30 cellular contexts compared by ENCODE assay signal in the genomic region with DNA sequence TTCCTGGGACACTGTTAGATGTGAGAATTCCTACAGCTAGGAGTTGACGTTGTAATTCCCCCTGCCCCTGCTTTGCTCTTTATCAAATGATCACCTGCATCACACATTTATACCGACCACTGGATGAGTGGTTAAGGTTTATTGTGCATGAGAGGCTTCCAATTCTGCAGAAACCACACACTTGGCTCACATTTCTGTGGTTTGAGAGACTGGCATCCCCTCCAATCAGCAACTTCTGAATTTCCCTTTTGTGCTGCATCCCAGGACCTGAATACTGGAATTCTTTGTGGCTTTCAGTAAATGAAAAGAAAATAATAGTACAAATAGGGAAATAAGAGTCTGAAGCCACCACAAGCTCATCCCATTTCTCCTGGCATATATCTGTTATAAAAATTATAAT.
DNase-seq lines count a peak whose midpoint lies in the region; FAIRE-seq and TF ChIP-seq lines count a peak whose summit lies in the region.
"Had no signal": no experiment of that assay in that cellular context is flagged by ENCODE, and none has a peak within 500 bp of the region (broad histone marks: within the 10 kb centered on the region; RNA-seq: fewer than 3 reads in every experiment).

No MANE protein-coding gene starts in this region.

- H4K20me1 ChIP-seq in mammary epithelial cell (ENCODE audit: insufficient read depth, low read length), result no peaks in the 10 kb centered on the region
- no peaks in the 10 kb centered on the region for H4K20me1 ChIP-seq in keratinocyte (ENCODE audit: control insufficient read depth, extremely low read depth, insufficient read depth, low read length)

- peak overlapping the region; percentile 6 for H2AFZ ChIP-seq in mammary epithelial cell (ENCODE audit: low read depth, low read length)
- no peak overlapping the region for H2AFZ ChIP-seq in keratinocyte (ENCODE audit: control insufficient read depth, low read length)
- H2AFZ ChIP-seq: parathyroid adenoma had no signal

- H3K27ac ChIP-seq in mammary epithelial cell (ENCODE audit: insufficient read depth, low read depth, low read length) (no peak overlapping the region), keratinocyte (ENCODE audit: control insufficient read depth, insufficient read depth, low read length) (no peak overlapping the region), esophagus squamous epithelium (no peak overlapping the region)
- H3K27ac ChIP-seq: body of pancreas, coronary artery, gastrocnemius medialis, parathyroid adenoma, sigmoid colon, thoracic aorta had no signal

- no TSS peak for BruUV-seq in mammary epithelial cell (replicated peaks; lab: Mats Ljungman, UMichigan)

- H3K4me1 ChIP-seq in mammary epithelial cell (ENCODE audit: insufficient read depth, low read length) (peaks cover 37% of the 10 kb centered on the region), keratinocyte (ENCODE audit: control insufficient read depth, extremely low read depth, insufficient read depth, low read length) (peaks cover 37% of the 10 kb centered on the region), esophagus squamous epithelium (peaks cover 0 to 25% (median 7%) of the 10 kb centered on the region in 3 donors)
- H3K4me1 ChIP-seq: body of pancreas, gastrocnemius medialis, parathyroid adenoma, sigmoid colon had no signal

- H3K9me3 ChIP-seq in mammary epithelial cell (replicated peaks; ENCODE audit: insufficient read depth, low read length), result peaks cover 5% of the 10 kb centered on the region
- no peaks in the 10 kb centered on the region for H3K9me3 ChIP-seq in keratinocyte (ENCODE audit: control insufficient read depth, low read depth, low read length)
- no peaks in the 10 kb centered on the region for H3K9me3 ChIP-seq in esophagus squamous epithelium
- H3K9me3 ChIP-seq: body of pancreas, gastrocnemius medialis, sigmoid colon, thoracic aorta had no signal

- TF ChIP-seq CTCF in BJ (IDR thresholded peaks at IDR 0.05; ENCODE audit: insufficient read depth, low read depth, low read length) (no peak), mammary epithelial cell (conservative IDR thresholded peaks at IDR 0.05 in 1 of 2, IDR thresholded peaks at IDR 0.05 in 1 of 2; ENCODE audit: extremely low read depth in 1 of 2, insufficient read depth in 1 of 2, low read depth in 1 of 2, low read length in 2 of 2) (no peak), keratinocyte (optimal IDR thresholded peaks at IDR 0.05 in 1 of 3, IDR thresholded peaks at IDR 0.05 in 1 of 3, conservative IDR thresholded peaks at IDR 0.05 in 1 of 3; ENCODE audit: extremely low read depth in 1 of 3, insufficient read depth in 2 of 3, low read length in 3 of 3) (no peak), esophagus squamous epithelium (IDR thresholded peaks at IDR 0.05) (no peak), GM10248 (IDR thresholded peaks at IDR 0.05; ENCODE audit: control extremely low read depth, extremely low read depth, low read depth, missing control alignments) (no peak)

- H3K4me3 ChIP-seq in BJ (ENCODE audit: low read depth, low read length), result no peak overlapping the region
- no peak overlapping the region for H3K4me3 ChIP-seq in mammary epithelial cell (replicated peaks in 1 of 3; ENCODE audit: insufficient read depth in 1 of 3, low read depth in 2 of 3, low read length in 3 of 3)
- H3K4me3 ChIP-seq in keratinocyte (ENCODE audit: control insufficient read depth in 2 of 3, extremely low read depth in 1 of 3, insufficient read depth in 2 of 3, low read depth in 1 of 3, low read length in 3 of 3), result no peak overlapping the region
- H3K4me3 ChIP-seq in esophagus squamous epithelium, result no peak overlapping the region
- H3K4me3 ChIP-seq: body of pancreas, coronary artery, gastrocnemius medialis, sigmoid colon, thoracic aorta had no signal

- peaks cover 45% of the 10 kb centered on the region for H3K9me3 Mint-ChIP-seq in activated CD4-positive, alpha-beta memory T cell treated with anti-CD3 and anti-CD28 coated beads for 36 hours

- H3K27me3 ChIP-seq in BJ (ENCODE audit: control insufficient read depth, insufficient read depth, low read length) (no peaks in the 10 kb centered on the region), mammary epithelial cell (ENCODE audit: insufficient read depth, low read length) (no peaks in the 10 kb centered on the region), keratinocyte (ENCODE audit: control insufficient read depth, extremely low read depth, insufficient read depth, low read length) (no peaks in the 10 kb centered on the region), esophagus squamous epithelium (no peaks in the 10 kb centered on the region)
- H3K27me3 ChIP-seq: body of pancreas, gastrocnemius medialis, sigmoid colon had no signal

- no peak overlapping the region for H3K4me3 Mint-ChIP-seq in activated CD4-positive, alpha-beta memory T cell treated with anti-CD3 and anti-CD28 coated beads for 36 hours
- H3K4me3 Mint-ChIP-seq: activated CD8-positive, alpha-beta T cell treated with anti-CD3 and anti-CD28 coated beads, Interleukin-2, amount 10 ng/mL, durations not matched to agents 7 days and 5 days; CD14-positive monocyte; H9; mesothelial cell of epicardium; natural killer cell treated with Interleukin-12 subunit alpha and Interleukin-12 subunit beta and Interleukin-15 and Interleukin-18, amount 100 ng/mL, for 72 hours had no signal

- in situ Hi-C loops in mammary epithelial cell (cut with MboI; ENCODE audit: low sequenced_read_pairs in 2 of 2), result no loop called here

- FAIRE-seq in keratinocyte (lab: Jason Lieb, UNC), result peak; percentile 79
- FAIRE-seq: endometrium, RCC 7860 had no signal

- WGBS in mammary epithelial cell (ENCODE audit: low coverage, missing lambda C conversion rate), result 0% methylated on average over 2 of the region's 2 CpGs
- 52 to 56% methylated on average over 2 of the region's 2 CpGs for WGBS in esophagus squamous epithelium, 2 donors

- no peaks in the 10 kb centered on the region for H3K79me2 ChIP-seq in mammary epithelial cell (ENCODE audit: insufficient read depth, low read length)
- H3K79me2 ChIP-seq in keratinocyte (ENCODE audit: control insufficient read depth, insufficient read depth, low read length), result no peaks in the 10 kb centered on the region
- H3K79me2 ChIP-seq: parathyroid adenoma had no signal

- POLR2A ChIA-PET in BJ (lab: Charles Lee), result no interaction called here
- POLR2A ChIA-PET in activated CD4-positive, alpha-beta memory T cell treated with anti-CD3 and anti-CD28 coated beads for 36 hours (lab: Charles Lee), result no interaction called here
- POLR2A ChIA-PET in GM10248 (lab: Yijun Ruan, JAX), result no interaction called here

- no peak overlapping the region for H3K27ac Mint-ChIP-seq in activated CD4-positive, alpha-beta memory T cell treated with anti-CD3 and anti-CD28 coated beads for 36 hours
- H3K27ac Mint-ChIP-seq: activated CD8-positive, alpha-beta T cell treated with anti-CD3 and anti-CD28 coated beads, Interleukin-2, amount 10 ng/mL, durations not matched to agents 7 days and 5 days; CD14-positive monocyte; H9; mesothelial cell of epicardium; natural killer cell treated with Interleukin-12 subunit alpha and Interleukin-12 subunit beta and Interleukin-15 and Interleukin-18, amount 100 ng/mL, for 72 hours had no signal

- no peaks in the 10 kb centered on the region for H3K4me1 Mint-ChIP-seq in activated CD4-positive, alpha-beta memory T cell treated with anti-CD3 and anti-CD28 coated beads for 36 hours (ENCODE audit: low read depth)
- H3K4me1 Mint-ChIP-seq: CD14-positive monocyte, H9 had no signal

- dilution Hi-C loops in mammary epithelial cell (cut with HindIII; ENCODE audit: low sequenced_read_pairs) (no loop called here), keratinocyte (cut with MboI; ENCODE audit: extremely low pct_ligation_motif_present, low sequenced_read_pairs) (no loop called here)

- CTCF ChIA-PET in BJ (lab: Yijun Ruan, JAX), result no interaction called here
- CTCF ChIA-PET in mammary epithelial cell (lab: Charles Lee; ENCODE audit: low non-redundant PET), result no interaction called here
- CTCF ChIA-PET in activated CD4-positive, alpha-beta memory T cell treated with anti-CD3 and anti-CD28 coated beads for 36 hours (lab: Charles Lee), result no interaction called here
- CTCF ChIA-PET in GM10248 (lab: Yijun Ruan, JAX), result interaction anchor here (1.2 kb wide), 1 partner anchor 11 kb away, joined by 3 read pairs; no protein-coding TSS in a partner anchor

- H3K9me1 ChIP-seq in keratinocyte (ENCODE audit: control insufficient read depth, extremely low read depth, insufficient read depth, low read length), result no peaks in the 10 kb centered on the region

- intact Hi-C loops in mammary epithelial cell (cut with micrococcal nuclease), result no loop called here
- intact Hi-C loops in activated CD4-positive, alpha-beta memory T cell treated with anti-CD3 and anti-CD28 coated beads for 36 hours (cut with micrococcal nuclease), result no loop called here
- intact Hi-C loops in esophagus squamous epithelium (cut with DNase I), result no loop called here

- H3K27me3 Mint-ChIP-seq in activated CD4-positive, alpha-beta memory T cell treated with anti-CD3 and anti-CD28 coated beads for 36 hours, result no peaks in the 10 kb centered on the region
- H3K27me3 Mint-ChIP-seq: natural killer cell treated with Interleukin-12 subunit alpha and Interleukin-12 subunit beta and Interleukin-15 and Interleukin-18, amount 100 ng/mL, for 72 hours had no signal

- DNase-seq in BJ (ENCODE audit: low read depth) (peak; percentile 2), NCI-H2107 (lab: John Stamatoyannopoulos, UW) (peak; percentile 44), mammary epithelial cell (peak; percentile 87), keratinocyte (ENCODE audit: low read depth, low spot score) (no peak), esophagus squamous epithelium (lab: John Stamatoyannopoulos, UW) (no peak), GM10248 (ENCODE audit: extremely low spot score) (no peak), DMS153 treated with DMSO at 0.1 percent for 48 hours (lab: John Stamatoyannopoulos, UW; ENCODE audit: unreplicated experiment) (no peak)
- DNase-seq in activated CD4-positive, alpha-beta memory T cell treated with anti-CD3 and anti-CD28 coated beads for 36 hours, result no peak
- DNase-seq: ACHN; activated CD4-positive, CD25-positive, alpha-beta regulatory T cell; activated CD8-positive, alpha-beta T cell treated with anti-CD3 and anti-CD28 coated beads, Interleukin-2, amount 10 ng/mL, durations not matched to agents 7 days and 5 days; activated naive CD4-positive, alpha-beta T cell; activated T-cell treated with anti-CD3 and anti-CD28 coated beads, Interleukin-2, amount 50 U/mL, for 1 hour; body of pancreas; gastrocnemius medialis; H9; left colon; NCI-H1048; NCI-H2029 treated with DMSO at 0.1 percent for 48 hours; NCI-H510A treated with DMSO at 0.1 percent for 48 hours; sigmoid colon; T-helper 9 cell had no signal

- no peak for TF ChIP-seq POLR2A in esophagus squamous epithelium (IDR thresholded peaks at IDR 0.05)

- H3K9ac ChIP-seq in mammary epithelial cell (ENCODE audit: insufficient read depth, low read length) (no peak overlapping the region), keratinocyte (ENCODE audit: control insufficient read depth, extremely low read depth, insufficient read depth, low read length) (no peak overlapping the region)
- H3K9ac ChIP-seq: parathyroid adenoma had no signal

- H3K36me3 ChIP-seq in BJ (ENCODE audit: control insufficient read depth, insufficient read depth, low read length) (no peaks in the 10 kb centered on the region), mammary epithelial cell (ENCODE audit: insufficient read depth, low read length) (no peaks in the 10 kb centered on the region), keratinocyte (ENCODE audit: control insufficient read depth in 2 of 2, extremely low read depth in 1 of 2, insufficient read depth in 2 of 2, low read length in 2 of 2) (no peaks in the 10 kb centered on the region), esophagus squamous epithelium (no peaks in the 10 kb centered on the region)
- H3K36me3 ChIP-seq: gastrocnemius medialis, sigmoid colon, thoracic aorta had no signal

- no peaks in the 10 kb centered on the region for H3K36me3 Mint-ChIP-seq in activated CD4-positive, alpha-beta memory T cell treated with anti-CD3 and anti-CD28 coated beads for 36 hours
- H3K36me3 Mint-ChIP-seq: CD14-positive monocyte had no signal

- H3K4me2 ChIP-seq in mammary epithelial cell (ENCODE audit: insufficient read depth, low read depth, low read length), result peak overlapping the region; percentile 4
- peak overlapping the region; percentile 6 for H3K4me2 ChIP-seq in keratinocyte (ENCODE audit: control insufficient read depth, extremely low read depth, insufficient read depth, low read depth, low read length)

Comparison
In these comparisons a context has a peak if more than half of its experiments do, and no peak if none do; other contexts are left out.
1. DNase-seq: peak in BJ (single experiment), NCI-H2107 (single experiment) and mammary epithelial cell (single experiment); none in keratinocyte (single experiment), activated CD4-positive, alpha-beta memory T cell treated with anti-CD3 and anti-CD28 coated beads for 36 hours (single experiment), esophagus squamous epithelium (single experiment), GM10248 (single experiment) and DMS153 treated with DMSO at 0.1 percent for 48 hours (single experiment).